ENCODE assay signal across 24 cellular contexts in genomic region chr4:1608821-1609500, GRCh38.
DNase-seq lines count a peak whose midpoint lies in the region; ATAC-seq and TF ChIP-seq lines count a peak whose summit lies in the region.
"Had no signal": no experiment of that assay in that cellular context is flagged by ENCODE, and none has a peak within 500 bp of the region (broad histone marks: within the 10 kb centered on the region; RNA-seq: fewer than 3 reads in every experiment).

No MANE protein-coding gene starts in this region.

- WGBS in spleen, 5 donors = 64 to 89% (median 83%) methylated on average over 14 to 17 of the region's 17 CpGs

- no peaks in the 10 kb centered on the region for H3K36me3 Mint-ChIP-seq in stimulated activated naive B cell treated with anti-CD40 and anti-IgM and Interleukin-4, amounts not matched to agents 10 μg/mL and 1 μg/mL and 100 μg/mL, for 72 hours
- H3K36me3 Mint-ChIP-seq: activated naive CD4-positive, alpha-beta T cell treated with anti-CD3 and anti-CD28 coated beads, Interleukin-2, amount 50 U/mL, for 72 hours; mesothelial cell of epicardium; naive thymus-derived CD4-positive, alpha-beta T cell had no signal

- no peak for TF ChIP-seq CTCF in spleen (IDR thresholded peaks at IDR 0.05 in 8 of 11, conservative IDR thresholded peaks at IDR 0.05 in 3 of 11)
- no peak for TF ChIP-seq CTCF in GM10248 (IDR thresholded peaks at IDR 0.05; ENCODE audit: control extremely low read depth, extremely low read depth, low read depth, missing control alignments)

- DNase-seq in NCI-H524 (lab: John Stamatoyannopoulos, UW) (peak; percentile 29 to 47), NCI-H524 treated with DMSO at 0.1 percent for 48 hours (lab: John Stamatoyannopoulos, UW) (no peak), NCI-H2171 (lab: John Stamatoyannopoulos, UW) (peak; percentile 17), iPS-NIHi11 (ENCODE audit: low spot score) (peak; percentile 27), spleen (peak; percentile 62), GDM1 (lab: John Stamatoyannopoulos, UW) (no peak), GM10248 (ENCODE audit: extremely low spot score) (no peak)
- no peak for DNase-seq in stimulated activated naive B cell treated with anti-CD40 and anti-IgM and Interleukin-4, amounts not matched to agents 10 μg/mL and 1 μg/mL and 100 μg/mL, for 72 hours
- DNase-seq: 8988T; activated B cell treated with CpG ODN at 0.5 μM for 24 hours; central memory CD4-positive, alpha-beta T cell; DND-41; H9; naive thymus-derived CD4-positive, alpha-beta T cell; NCI-H1930; NCI-H226; NCI-H774; ovary; stomach; tibial artery had no signal

- H3K27ac Mint-ChIP-seq in stimulated activated naive B cell treated with anti-CD40 and anti-IgM and Interleukin-4, amounts not matched to agents 10 μg/mL and 1 μg/mL and 100 μg/mL, for 72 hours = no peak overlapping the region
- H3K27ac Mint-ChIP-seq: activated B cell treated with CpG ODN at 0.5 μM for 24 hours; activated naive CD4-positive, alpha-beta T cell treated with anti-CD3 and anti-CD28 coated beads, Interleukin-2, amount 50 U/mL, for 72 hours; activated T-helper 2 cell treated with anti-CD3 and anti-CD28 coated beads, Interferon-gamma antibody, Interleukin-2, Interleukin-4, amounts not matched to agents 10 μg/mL and 5 μg/mL and 100 μg/mL, durations not matched to agents 14 hours and 24 hours and 36 hours; mesothelial cell of epicardium had no signal

- peaks cover 0 to 6% (median 0%) of the 10 kb centered on the region in 6 donors for H3K4me1 ChIP-seq in spleen

- no peaks in the 10 kb centered on the region for H3K9me3 Mint-ChIP-seq in stimulated activated naive B cell treated with anti-CD40 and anti-IgM and Interleukin-4, amounts not matched to agents 10 μg/mL and 1 μg/mL and 100 μg/mL, for 72 hours
- H3K9me3 Mint-ChIP-seq: activated B cell treated with CpG ODN at 0.5 μM for 24 hours; activated naive CD4-positive, alpha-beta T cell treated with anti-CD3 and anti-CD28 coated beads, Interleukin-2, amount 50 U/mL, for 72 hours; activated T-helper 2 cell treated with anti-CD3 and anti-CD28 coated beads, Interferon-gamma antibody, Interleukin-2, Interleukin-4, amounts not matched to agents 10 μg/mL and 5 μg/mL and 100 μg/mL, durations not matched to agents 14 hours and 24 hours and 36 hours; H9; mesothelial cell of epicardium had no signal

- intact Hi-C loops in spleen (cut with DNase I; ENCODE audit: low total_unique reads) = no loop called here

- peaks cover 0 to 34% (median 0%) of the 10 kb centered on the region in 7 donors for H3K27me3 ChIP-seq in spleen (replicated peaks in 1 of 7)
- H3K27me3 ChIP-seq: ovary had no signal

- TF ChIP-seq POLR2A in spleen (IDR thresholded peaks at IDR 0.05) = no peak

- POLR2A ChIA-PET in GM10248 (lab: Yijun Ruan, JAX) = no interaction called here

- H3K27me3 Mint-ChIP-seq in stimulated activated naive B cell treated with anti-CD40 and anti-IgM and Interleukin-4, amounts not matched to agents 10 μg/mL and 1 μg/mL and 100 μg/mL, for 72 hours = peaks cover 11 to 16% of the 10 kb centered on the region in 2 donors
- H3K27me3 Mint-ChIP-seq: activated B cell treated with CpG ODN at 0.5 μM for 24 hours; naive thymus-derived CD4-positive, alpha-beta T cell had no signal

- H3K4me3 Mint-ChIP-seq in stimulated activated naive B cell treated with anti-CD40 and anti-IgM and Interleukin-4, amounts not matched to agents 10 μg/mL and 1 μg/mL and 100 μg/mL, for 72 hours = no peak overlapping the region
- H3K4me3 Mint-ChIP-seq: activated B cell treated with CpG ODN at 0.5 μM for 24 hours, H9, mesothelial cell of epicardium had no signal

- H3K27ac ChIP-seq in spleen = no peak overlapping the region
- H3K27ac ChIP-seq: HL-60, ovary, stomach, tibial artery had no signal

- no peak overlapping the region for H3K4me3 ChIP-seq in spleen
- H3K4me3 ChIP-seq: ovary, stomach, tibial artery had no signal

- ATAC-seq in stimulated activated naive B cell treated with anti-CD40 and anti-IgM and Interleukin-4, amounts not matched to agents 10 μg/mL and 1 μg/mL and 100 μg/mL, for 72 hours (replicated peaks) = no peak
- ATAC-seq: activated naive CD4-positive, alpha-beta T cell treated with anti-CD3 and anti-CD28 coated beads, Interleukin-2, amount 50 U/mL, for 72 hours; naive thymus-derived CD4-positive, alpha-beta T cell had no signal

- no peaks in the 10 kb centered on the region for H3K36me3 ChIP-seq in spleen
- H3K36me3 ChIP-seq: ovary, stomach, tibial artery had no signal

- H3K9me3 ChIP-seq in spleen = no peaks in the 10 kb centered on the region
- H3K9me3 ChIP-seq: ovary, stomach, tibial artery had no signal

- CTCF ChIA-PET in GM10248 (lab: Yijun Ruan, JAX) = no interaction called here

- H3K4me1 Mint-ChIP-seq in stimulated activated naive B cell treated with anti-CD40 and anti-IgM and Interleukin-4, amounts not matched to agents 10 μg/mL and 1 μg/mL and 100 μg/mL, for 72 hours = peaks cover 9 to 12% of the 10 kb centered on the region in 2 donors
- H3K4me1 Mint-ChIP-seq: activated B cell treated with CpG ODN at 0.5 μM for 24 hours, mesothelial cell of epicardium had no signal

Comparison
In these comparisons a context has a peak if more than half of its experiments do, and no peak if none do; other contexts are left out.
1. DNase-seq: peak in NCI-H524 (2 of 2), NCI-H2171 (single experiment), iPS-NIHi11 (single experiment) and spleen (single experiment); none in NCI-H524 treated with DMSO at 0.1 percent for 48 hours (single experiment), stimulated activated naive B cell treated with anti-CD40 and anti-IgM and Interleukin-4, amounts not matched to agents 10 μg/mL and 1 μg/mL and 100 μg/mL, for 72 hours (single experiment), GDM1 (single experiment) and GM10248 (single experiment).